ENCODE assay signal across 8 cellular contexts in the genomic region with DNA sequence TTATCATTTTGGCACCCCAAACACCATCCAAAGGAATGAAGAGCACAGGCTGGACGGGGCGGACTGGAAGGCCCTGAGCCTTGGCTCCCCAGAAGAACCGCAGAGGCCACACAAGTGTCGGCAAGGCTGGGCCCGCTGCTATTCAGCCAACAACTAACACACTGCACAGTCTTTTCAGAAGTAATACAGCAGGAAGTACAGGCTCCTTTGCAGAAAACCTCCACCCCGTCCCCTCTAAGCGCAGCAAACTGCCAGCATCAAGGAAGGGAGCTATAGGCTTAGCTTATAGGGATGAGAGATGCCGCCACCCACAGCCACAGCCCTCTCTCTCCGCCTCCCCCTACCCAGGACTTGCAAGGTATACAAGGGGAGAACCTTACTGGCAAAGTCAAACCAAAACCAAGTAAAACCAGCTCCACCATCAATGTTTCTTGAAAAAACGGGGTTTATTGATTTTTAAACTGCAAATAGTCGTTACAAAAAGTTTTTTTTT. TPM values are rescaled to one million over a fixed set of nuclear protein-coding genes. Genes with fewer than 3 reads are reported as not detected.
DNase-seq lines count a peak whose midpoint lies in the region; ATAC-seq and TF ChIP-seq lines count a peak whose summit lies in the region.

No MANE protein-coding gene starts in this region.

- WGBS in prostate gland: 43% methylated on average over 11 of the region's 11 CpGs
- WGBS in SK-N-SH (ENCODE audit: low lambda C conversion rate): 77% methylated on average over 11 of the region's 11 CpGs

- H3F3A ChIP-seq in SK-N-SH (replicated peaks; ENCODE audit: insufficient read depth): peaks cover 22% of the 10 kb centered on the region

- no peaks in the 10 kb centered on the region for H3K9me2 ChIP-seq in SK-N-SH

- H3K79me2 ChIP-seq in fibroblast of lung (ENCODE audit: control insufficient read depth, insufficient read depth, low read length) (peaks cover 49% of the 10 kb centered on the region), SK-N-SH (ENCODE audit: insufficient read depth) (peaks cover 19% of the 10 kb centered on the region; the same call in 1 of the 2 replicates)

- in situ Hi-C loops in GM18951 (cut with MboI; ENCODE audit: low sequenced_read_pairs, unreplicated experiment): no loop called here

- no peak for ATAC-seq in HG02885 (IDR thresholded peaks at IDR 0.05; ENCODE audit: poor library complexity, unreplicated experiment)
- ATAC-seq in GM18867 (IDR thresholded peaks at IDR 0.05; ENCODE audit: unreplicated experiment): no peak
- ATAC-seq in HG03108 (IDR thresholded peaks at IDR 0.05; ENCODE audit: unreplicated experiment): no peak

- TF ChIP-seq EP300 in SK-N-SH (IDR thresholded peaks at IDR 0.05; ENCODE audit: borderline replicate concordance in 1 of 2, low read depth in 1 of 2, low read length in 1 of 2): no peak

- H3K4me1 ChIP-seq in fibroblast of lung (ENCODE audit: control insufficient read depth, extremely low read depth, insufficient read depth, low read length): peaks cover 16% of the 10 kb centered on the region
- H3K4me1 ChIP-seq in prostate gland (replicated peaks): no peaks in the 10 kb centered on the region
- peaks cover 4 to 13% of the 10 kb centered on the region in 2 experiments for H3K4me1 ChIP-seq in SK-N-SH (ENCODE audit: control insufficient read depth in 1 of 2, insufficient read depth in 2 of 2, low read depth in 1 of 2, low read length in 1 of 2)

- intact Hi-C loops in activated CD4-positive, alpha-beta memory T cell treated with anti-CD3 and anti-CD28 coated beads for 36 hours (cut with micrococcal nuclease): loop anchor here (5.0 to 10.0 kb wide), 4 partner anchors 305 to 970 kb away; a partner anchor contains a TSS
- intact Hi-C loops in prostate gland (cut with DNase I): no loop called here

- no peaks in the 10 kb centered on the region for H3K9me3 ChIP-seq in fibroblast of lung (ENCODE audit: control insufficient read depth, insufficient read depth, low read depth, low read length)
- no peaks in the 10 kb centered on the region for H3K9me3 ChIP-seq in prostate gland
- H3K9me3 ChIP-seq in SK-N-SH: no peaks in the 10 kb centered on the region

- TF ChIP-seq POLR2A in GM18951 (IDR thresholded peaks at IDR 0.05; ENCODE audit: extremely low read depth, insufficient read depth, insufficient read length): peak; percentile 28
- TF ChIP-seq POLR2A in prostate gland (IDR thresholded peaks at IDR 0.05): no peak

- DNase-seq in activated CD4-positive, alpha-beta memory T cell treated with anti-CD3 and anti-CD28 coated beads for 36 hours: peak; percentile 62
- peak; percentile 49 to 60 for DNase-seq in fibroblast of lung (ENCODE audit: low read depth in 2 of 2)
- no peak for DNase-seq in prostate gland (ENCODE audit: low spot score)
- no peak for DNase-seq in SK-N-SH

- CTCF ChIA-PET in activated CD4-positive, alpha-beta memory T cell treated with anti-CD3 and anti-CD28 coated beads for 36 hours (lab: Charles Lee): interaction anchor here (0.6 to 11.0 kb wide), 8 partner anchors 14 to 538 kb away, joined by 3 to 218 read pairs (median 20); no protein-coding TSS in a partner anchor
- CTCF ChIA-PET in SK-N-SH (lab: Yijun Ruan, JAX): interaction anchor here (1.0 to 10.4 kb wide), 12 partner anchors 8 to 846 kb away, joined by 3 to 160 read pairs (median 11); no protein-coding TSS in a partner anchor

- POLR2A ChIA-PET in activated CD4-positive, alpha-beta memory T cell treated with anti-CD3 and anti-CD28 coated beads for 36 hours (lab: Charles Lee): interaction anchor here (1.0 to 7.1 kb wide), 3 partner anchors 28 to 102 kb away, joined by 3 to 163 read pairs (median 5); no protein-coding TSS in a partner anchor
- POLR2A ChIA-PET in SK-N-SH (lab: Yijun Ruan, JAX): interaction anchor here (1.7 kb wide), 1 partner anchor 132 kb away, joined by 7 read pairs; no protein-coding TSS in a partner anchor

- H2AFZ ChIP-seq in fibroblast of lung (ENCODE audit: low read length) (no peak overlapping the region), SK-N-SH (ENCODE audit: low read depth) (no peak overlapping the region)

- H3K36me3 Mint-ChIP-seq in activated CD4-positive, alpha-beta memory T cell treated with anti-CD3 and anti-CD28 coated beads for 36 hours: peaks cover 55% of the 10 kb centered on the region

- H3K27ac ChIP-seq in fibroblast of lung (ENCODE audit: insufficient read depth, low read length): peak overlapping the region; percentile 55
- H3K27ac ChIP-seq in prostate gland: peak overlapping the region; percentile 54 to 99
- no peak overlapping the region for H3K27ac ChIP-seq in SK-N-SH (ENCODE audit: low read depth in 2 of 2, low read length in 1 of 2)

- peak overlapping the region; percentile 86 for H3K27ac Mint-ChIP-seq in activated CD4-positive, alpha-beta memory T cell treated with anti-CD3 and anti-CD28 coated beads for 36 hours

- H3K9ac ChIP-seq in fibroblast of lung (ENCODE audit: insufficient read depth, low read length) (no peak overlapping the region), SK-N-SH (no peak overlapping the region)

- no peak for TF ChIP-seq RAD21 in SK-N-SH (IDR thresholded peaks at IDR 0.05; ENCODE audit: low read length)

- H3K4me1 Mint-ChIP-seq in activated CD4-positive, alpha-beta memory T cell treated with anti-CD3 and anti-CD28 coated beads for 36 hours (ENCODE audit: low read depth): peaks cover 65% of the 10 kb centered on the region

- H3K4me2 ChIP-seq in fibroblast of lung (ENCODE audit: extremely low read depth, insufficient read depth, low read length) (peak overlapping the region; percentile 60), SK-N-SH (no peak overlapping the region)

- H3K36me3 ChIP-seq in fibroblast of lung (ENCODE audit: control insufficient read depth, insufficient read depth, low read length): peaks cover 17% of the 10 kb centered on the region
- peaks cover 7 to 14% of the 10 kb centered on the region in 2 donors for H3K36me3 ChIP-seq in prostate gland
- H3K36me3 ChIP-seq in SK-N-SH (replicated peaks in 1 of 2; ENCODE audit: control insufficient read depth in 1 of 2, insufficient read depth in 2 of 2, low read length in 1 of 2): peaks cover 3% of the 10 kb centered on the region in 2 experiments

- no peaks in the 10 kb centered on the region for H3K27me3 Mint-ChIP-seq in activated CD4-positive, alpha-beta memory T cell treated with anti-CD3 and anti-CD28 coated beads for 36 hours

- H3K27me3 ChIP-seq in fibroblast of lung (ENCODE audit: control insufficient read depth, insufficient read depth, low read length) (no peaks in the 10 kb centered on the region), prostate gland (replicated peaks; ENCODE audit: insufficient read depth) (no peaks in the 10 kb centered on the region), SK-N-SH (ENCODE audit: insufficient read depth) (no peaks in the 10 kb centered on the region)

- H4K20me1 ChIP-seq in fibroblast of lung (ENCODE audit: control insufficient read depth, extremely low read depth, insufficient read depth, low read length) (no peaks in the 10 kb centered on the region), SK-N-SH (ENCODE audit: insufficient read depth) (no peaks in the 10 kb centered on the region)

- H3K9me3 Mint-ChIP-seq in activated CD4-positive, alpha-beta memory T cell treated with anti-CD3 and anti-CD28 coated beads for 36 hours: no peaks in the 10 kb centered on the region

- H3K4me3 ChIP-seq in fibroblast of lung (replicated peaks in 1 of 4; ENCODE audit: control extremely low read depth in 1 of 4, insufficient read depth in 1 of 4, low read depth in 3 of 4, low read length in 4 of 4): peak overlapping the region in 2 of 4 experiments; percentile 96 to 100
- no peak overlapping the region for H3K4me3 ChIP-seq in prostate gland
- no peak overlapping the region for H3K4me3 ChIP-seq in SK-N-SH (ENCODE audit: low read depth in 2 of 2, low read length in 1 of 2)

- TF ChIP-seq CTCF in fibroblast of lung (conservative IDR thresholded peaks at IDR 0.05 in 1 of 2, IDR thresholded peaks at IDR 0.05 in 1 of 2; ENCODE audit: low read depth in 1 of 2, low read length in 2 of 2) (no peak), prostate gland (IDR thresholded peaks at IDR 0.05) (no peak), SK-N-SH (IDR thresholded peaks at IDR 0.05) (no peak)

- peak overlapping the region; percentile 57 for H3K4me3 Mint-ChIP-seq in activated CD4-positive, alpha-beta memory T cell treated with anti-CD3 and anti-CD28 coated beads for 36 hours

TF ChIP-seq in SK-N-SH, 30 proteins besides CTCF, POLR2A, EP300 and RAD21:
- TF ChIP-seq YY1 (IDR thresholded peaks at IDR 0.05; ENCODE audit: low read depth) (no peak), ELF1 (IDR thresholded peaks at IDR 0.05) (no peak), NRF1 (IDR thresholded peaks at IDR 0.05; ENCODE audit: low read depth, low read length) (no peak), TAF1 (IDR thresholded peaks at IDR 0.05; ENCODE audit: borderline replicate concordance, low read depth, low read length) (no peak), EZH2phosphoT487 (IDR thresholded peaks at IDR 0.05; ENCODE audit: borderline replicate concordance, low read depth) (no peak), TCF12 (IDR thresholded peaks at IDR 0.05) (no peak), RCOR1 (IDR thresholded peaks at IDR 0.05; ENCODE audit: low read length) (no peak), FOXJ3 (CRISPR knock-in tag; IDR thresholded peaks at IDR 0.05) (no peak), JUND (IDR thresholded peaks at IDR 0.05) (no peak)
TF ChIP-seq in SK-N-SH: peak in this region for 0.

RNA-seq across cellular contexts. Expression of a gene that starts 5.6 kb away (rescaled TPM):
- total RNA-seq in activated CD4-positive, alpha-beta memory T cell treated with anti-CD3 and anti-CD28 coated beads for 36 hours: 100 to 1,000 TPM; 103 to 107 TPM
- total RNA-seq in fibroblast of lung (13.9 and 22.0 TPM in 2 replicates), prostate gland (100 to 1,000 TPM; 359 to 556 TPM)
- polyA plus RNA-seq in fibroblast of lung (41.7 and 58.6 TPM in 2 replicates), SK-N-SH (2012; rRNA removed) (8.8 and 16.5 TPM in 2 replicates)
- 111 and 130 TPM in 2 replicates for polyA plus RNA-seq in fibroblast of lung (2012)
- polyA minus RNA-seq in fibroblast of lung (ENCODE audit: low replicate concordance): 82.5 and 113 TPM in 2 replicates
- 8.1 and 13.9 TPM in 2 replicates for polyA plus RNA-seq in SK-N-SH (2012; cell fraction: cytosol; rRNA removed)
- polyA plus RNA-seq in SK-N-SH (2012; cell fraction: nucleus; rRNA removed): 27.3 and 37.3 TPM in 2 replicates

Comparison
In these comparisons a context has a peak if more than half of its experiments do, and no peak if none do; other contexts are left out.
1. DNase-seq: peak in activated CD4-positive, alpha-beta memory T cell treated with anti-CD3 and anti-CD28 coated beads for 36 hours (single experiment) and fibroblast of lung (2 of 2); none in prostate gland (single experiment) and SK-N-SH (single experiment).
2. H3K27ac ChIP-seq: peak in fibroblast of lung (single experiment) and prostate gland (2 of 2); none in SK-N-SH (0 of 2).